15 cellular contexts compared by ENCODE assay signal in genomic region chr6:33742092-33742491, GRCh38.
"Had no signal": no experiment of that assay in that cellular context is flagged by ENCODE, and none has a peak within 500 bp of the region (broad histone marks: within the 10 kb centered on the region; RNA-seq: fewer than 3 reads in every experiment).

No MANE protein-coding gene starts in this region.

- H3K27me3 ChIP-seq: cardiac muscle cell, transverse colon had no signal

- H3K9me3 ChIP-seq: esophagus squamous epithelium, transverse colon had no signal

- H3K27ac ChIP-seq: cardiac muscle cell, transverse colon had no signal

- H3K4me3 ChIP-seq: cardiac muscle cell, lung, transverse colon had no signal

- ATAC-seq: right cardiac atrium; stimulated activated naive B cell treated with anti-CD40 and anti-IgM and Interleukin-4, amounts not matched to agents 10 μg/mL and 1 μg/mL and 100 μg/mL, for 72 hours had no signal

- DNase-seq: activated CD4-positive, alpha-beta T cell treated with anti-CD3 and anti-CD28 coated beads for 48 hours; activated CD8-positive, alpha-beta memory T cell treated with anti-CD3 and anti-CD28 coated beads for 24 hours; activated naive CD4-positive, alpha-beta T cell treated with anti-CD3 and anti-CD28 coated beads, Interleukin-2, amount 10 ng/mL, durations not matched to agents 7 days and 5 days; esophagus squamous epithelium; foreskin melanocyte; hypothalamus; midbrain; naive B cell; stimulated activated CD4-positive, alpha-beta T cell treated with anti-CD3 and anti-CD28 coated beads, Interleukin-2, amount 100 ng/mL, for 24 hours; stimulated activated naive B cell treated with anti-CD40 and anti-IgM and Interleukin-4, amounts not matched to agents 10 μg/mL and 1 μg/mL and 100 μg/mL, for 72 hours; T1000; transverse colon had no signal

- H3K36me3 ChIP-seq: cardiac muscle cell, esophagus squamous epithelium, transverse colon had no signal
